Comparison of ENCODE assay signal across 8 cellular contexts in genomic region chr11:57638811-57639320, GRCh38. TPM values are rescaled to one million over a fixed set of nuclear protein-coding genes. Genes with fewer than 3 reads are reported as not detected.
DNase-seq lines count a peak whose midpoint lies in the region; ATAC-seq lines count a peak whose summit lies in the region.

No MANE protein-coding gene starts in this region.

- H3K27me3 ChIP-seq in HAP-1 (ENCODE audit: low read depth): no peaks in the 10 kb centered on the region

- H3K27ac Mint-ChIP-seq in activated T-helper 17 cell treated with anti-CD3 and anti-CD28 coated beads, Interleukin-2, amount 50 U/mL, for 72 hours: peak overlapping the region; percentile 78
- peak overlapping the region; percentile 73 for H3K27ac Mint-ChIP-seq in stimulated activated memory B cell treated with anti-CD40 and anti-IgM and Interleukin-4, amounts not matched to agents 10 μg/mL and 1 μg/mL and 100 μg/mL, for 72 hours

- H3K4me1 Mint-ChIP-seq in activated T-helper 17 cell treated with anti-CD3 and anti-CD28 coated beads, Interleukin-2, amount 50 U/mL, for 72 hours: peaks cover 6% of the 10 kb centered on the region
- peaks cover 34% of the 10 kb centered on the region for H3K4me1 Mint-ChIP-seq in stimulated activated memory B cell treated with anti-CD40 and anti-IgM and Interleukin-4, amounts not matched to agents 10 μg/mL and 1 μg/mL and 100 μg/mL, for 72 hours

- ATAC-seq in activated T-helper 17 cell treated with anti-CD3 and anti-CD28 coated beads, Interleukin-2, amount 50 U/mL, for 72 hours (replicated peaks): peak; percentile 51
- peak; percentile 28 for ATAC-seq in stimulated activated memory B cell treated with anti-CD40 and anti-IgM and Interleukin-4, amounts not matched to agents 10 μg/mL and 1 μg/mL and 100 μg/mL, for 72 hours
- ATAC-seq in HG02763 (IDR thresholded peaks at IDR 0.05; ENCODE audit: unreplicated experiment): no peak

- H3K9me3 ChIP-seq in HAP-1: no peaks in the 10 kb centered on the region

- no peaks in the 10 kb centered on the region for H3K36me3 Mint-ChIP-seq in activated T-helper 17 cell treated with anti-CD3 and anti-CD28 coated beads, Interleukin-2, amount 50 U/mL, for 72 hours (ENCODE audit: low read depth)
- no peaks in the 10 kb centered on the region for H3K36me3 Mint-ChIP-seq in stimulated activated memory B cell treated with anti-CD40 and anti-IgM and Interleukin-4, amounts not matched to agents 10 μg/mL and 1 μg/mL and 100 μg/mL, for 72 hours

- no peaks in the 10 kb centered on the region for H3K9me3 Mint-ChIP-seq in activated T-helper 17 cell treated with anti-CD3 and anti-CD28 coated beads, Interleukin-2, amount 50 U/mL, for 72 hours
- H3K9me3 Mint-ChIP-seq in stimulated activated memory B cell treated with anti-CD40 and anti-IgM and Interleukin-4, amounts not matched to agents 10 μg/mL and 1 μg/mL and 100 μg/mL, for 72 hours: no peaks in the 10 kb centered on the region

- in situ Hi-C loops in HAP-1 (cut with MboI; ENCODE audit: low sequenced_read_pairs): no loop called here

- DNase-seq in HAP-1 (ENCODE audit: low spot score in 2 of 2) (no peak), NCI-H510A treated with DMSO at 0.1 percent for 48 hours (lab: John Stamatoyannopoulos, UW) (no peak), DMS79 treated with DMSO at 0.1 percent for 48 hours (lab: John Stamatoyannopoulos, UW) (no peak), AML-193 (lab: John Stamatoyannopoulos, UW) (no peak)

- H3K4me3 Mint-ChIP-seq in activated T-helper 17 cell treated with anti-CD3 and anti-CD28 coated beads, Interleukin-2, amount 50 U/mL, for 72 hours: peak overlapping the region; percentile 79
- H3K4me3 Mint-ChIP-seq in stimulated activated memory B cell treated with anti-CD40 and anti-IgM and Interleukin-4, amounts not matched to agents 10 μg/mL and 1 μg/mL and 100 μg/mL, for 72 hours: peak overlapping the region; percentile 88

- H3K4me3 ChIP-seq in HAP-1: peak overlapping the region; percentile 75
- peak overlapping the region; percentile 99 for H3K4me3 ChIP-seq in iPS-11a (ENCODE audit: low read depth, low read length)

- peaks cover 22% of the 10 kb centered on the region for H3K27me3 Mint-ChIP-seq in activated T-helper 17 cell treated with anti-CD3 and anti-CD28 coated beads, Interleukin-2, amount 50 U/mL, for 72 hours
- peaks cover 65% of the 10 kb centered on the region for H3K27me3 Mint-ChIP-seq in stimulated activated memory B cell treated with anti-CD40 and anti-IgM and Interleukin-4, amounts not matched to agents 10 μg/mL and 1 μg/mL and 100 μg/mL, for 72 hours

- H3K36me3 ChIP-seq in HAP-1 (replicated peaks): peaks cover 13% of the 10 kb centered on the region

- peaks cover 16% of the 10 kb centered on the region for H3K4me1 ChIP-seq in HAP-1

RNA-seq across cellular contexts. Expression of gene YPEL4, which starts 10.8 kb away (rescaled TPM):
- 1 to 10 TPM in 1 of 2 donors, not detected in 1; 1.5 TPM for total RNA-seq in activated T-helper 17 cell treated with anti-CD3 and anti-CD28 coated beads, Interleukin-2, amount 50 U/mL, for 72 hours

RNA-seq across cellular contexts. Expression of gene CLP1, which starts 18.7 kb away (rescaled TPM):
- 10 to 100 TPM; 16.6 to 24.1 TPM for total RNA-seq in activated T-helper 17 cell treated with anti-CD3 and anti-CD28 coated beads, Interleukin-2, amount 50 U/mL, for 72 hours

RNA-seq across cellular contexts. Expression of gene ZDHHC5, which starts 29.0 kb away (rescaled TPM):
- total RNA-seq in activated T-helper 17 cell treated with anti-CD3 and anti-CD28 coated beads, Interleukin-2, amount 50 U/mL, for 72 hours: 10 to 100 TPM; 58.2 to 79.9 TPM

RNA-seq across cellular contexts. Expression of gene SERPING1, which starts 41.4 kb away (rescaled TPM):
- not detected for total RNA-seq in activated T-helper 17 cell treated with anti-CD3 and anti-CD28 coated beads, Interleukin-2, amount 50 U/mL, for 72 hours
